In the genomic region with DNA sequence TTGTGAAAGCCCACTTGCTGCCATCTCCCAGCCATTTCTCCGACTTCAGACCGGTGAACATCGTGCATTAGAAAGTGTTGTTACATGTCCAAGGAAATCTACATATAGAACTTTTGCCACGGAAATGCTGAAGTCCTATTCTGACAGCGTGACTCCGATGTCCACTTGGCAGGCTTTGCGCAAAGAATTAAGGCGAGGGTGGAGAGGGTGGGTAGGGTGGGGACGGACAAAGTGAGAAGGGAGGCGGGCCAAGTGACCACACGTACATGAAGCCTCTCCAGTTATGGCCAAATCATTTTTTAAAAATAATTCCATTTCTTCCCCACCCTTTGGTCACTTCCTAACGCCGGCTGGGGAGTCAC, we compare ENCODE assay signal across 8 cellular contexts. TPM values are rescaled to one million over a fixed set of nuclear protein-coding genes. Genes with fewer than 3 reads are reported as not detected.
DNase-seq lines count a peak whose midpoint lies in the region; ATAC-seq and TF ChIP-seq lines count a peak whose summit lies in the region.

No MANE protein-coding gene starts in this region.

- no peaks in the 10 kb centered on the region for H3K36me3 ChIP-seq in BE2C
- peaks cover 0 to 5% (median 0%) of the 10 kb centered on the region in 3 experiments for H3K36me3 ChIP-seq in naive thymus-derived CD4-positive, alpha-beta T cell (ENCODE audit: control insufficient read depth in 2 of 3, insufficient read depth in 3 of 3, low read length in 3 of 3)

- intact Hi-C loops in naive thymus-derived CD4-positive, alpha-beta T cell (cut with micrococcal nuclease), result loop anchor here (1.0 to 10.0 kb wide), 8 partner anchors 48 to 881 kb away; a partner anchor contains a TSS

- no peaks in the 10 kb centered on the region for H3K9me3 ChIP-seq in BE2C
- no peaks in the 10 kb centered on the region for H3K9me3 ChIP-seq in naive thymus-derived CD4-positive, alpha-beta T cell (ENCODE audit: control insufficient read depth in 2 of 3, low read length in 3 of 3)

- no peak for TF ChIP-seq EP300 in Ishikawa (IDR thresholded peaks at IDR 0.05; ENCODE audit: borderline replicate concordance)

- ATAC-seq in naive thymus-derived CD4-positive, alpha-beta T cell, result no peak
- ATAC-seq in HG02798 (IDR thresholded peaks at IDR 0.05; ENCODE audit: poor library complexity, unreplicated experiment) (no peak), GM19452 (IDR thresholded peaks at IDR 0.05; ENCODE audit: unreplicated experiment) (no peak), GM21390 (IDR thresholded peaks at IDR 0.05; ENCODE audit: unreplicated experiment) (no peak)

- H3K27me3 ChIP-seq in BE2C, result peaks cover 45% of the 10 kb centered on the region
- H3K27me3 ChIP-seq in naive thymus-derived CD4-positive, alpha-beta T cell (ENCODE audit: control insufficient read depth in 2 of 2, insufficient read depth in 2 of 2, low read length in 2 of 2), result no peaks in the 10 kb centered on the region

- H3K4me1 Mint-ChIP-seq in naive thymus-derived CD4-positive, alpha-beta T cell, result peaks cover 18 to 34% (median 24%) of the 10 kb centered on the region in 7 donors

- no peaks in the 10 kb centered on the region for H3K4me1 ChIP-seq in BE2C
- H3K4me1 ChIP-seq in naive thymus-derived CD4-positive, alpha-beta T cell (ENCODE audit: control insufficient read depth in 2 of 2, insufficient read depth in 2 of 2, low read length in 2 of 2), result peaks cover 5 to 14% of the 10 kb centered on the region in 2 donors

- H3K4me3 Mint-ChIP-seq in naive thymus-derived CD4-positive, alpha-beta T cell, result peak overlapping the region; percentile 60 to 89 (median 85)

- H3K27ac Mint-ChIP-seq in naive thymus-derived CD4-positive, alpha-beta T cell, result peak overlapping the region in 8 of 9 donors; percentile 10 to 62 (median 32)

- H3K27me3 Mint-ChIP-seq in naive thymus-derived CD4-positive, alpha-beta T cell, result peaks cover 0 to 35% (median 9%) of the 10 kb centered on the region in 5 donors

- TF ChIP-seq CTCF in BE2C (IDR thresholded peaks at IDR 0.05; ENCODE audit: low read depth, low read length) (no peak), choroid plexus epithelial cell (conservative IDR thresholded peaks at IDR 0.05; ENCODE audit: low read depth, low read length) (no peak)

- CTCF ChIA-PET in naive thymus-derived CD4-positive, alpha-beta T cell (lab: Charles Lee), result interaction anchor here (1.0 to 4.7 kb wide), 6 partner anchors 49 to 197 kb away, joined by 3 to 42 read pairs (median 6); a partner anchor contains a TSS

- TF ChIP-seq RAD21 in Ishikawa (IDR thresholded peaks at IDR 0.05; ENCODE audit: low read depth), result no peak

- POLR2A ChIA-PET in naive thymus-derived CD4-positive, alpha-beta T cell (lab: Charles Lee), result interaction anchor here (0.9 to 2.8 kb wide), 8 partner anchors 119 to 641 kb away, joined by 3 to 16 read pairs (median 4); a partner anchor contains a TSS

- no peaks in the 10 kb centered on the region for H3K9me3 Mint-ChIP-seq in naive thymus-derived CD4-positive, alpha-beta T cell

- H3K36me3 Mint-ChIP-seq in naive thymus-derived CD4-positive, alpha-beta T cell, result no peaks in the 10 kb centered on the region

- H3K4me3 ChIP-seq in BE2C (ENCODE audit: low read depth, low read length), result peak overlapping the region; percentile 84
- H3K4me3 ChIP-seq in choroid plexus epithelial cell (ENCODE audit: low read depth, low read length), result peak overlapping the region; percentile 92
- H3K4me3 ChIP-seq in naive thymus-derived CD4-positive, alpha-beta T cell (ENCODE audit: low read length), result peak overlapping the region; percentile 58

- peak overlapping the region; percentile 70 for H3K27ac ChIP-seq in naive thymus-derived CD4-positive, alpha-beta T cell (ENCODE audit: low read depth, low read length)
- H3K27ac ChIP-seq in substantia nigra (ENCODE audit: low read depth, low read length, poor library complexity, severe bottlenecking), result no peak overlapping the region

- DNase-seq in BE2C (no peak), choroid plexus epithelial cell (ENCODE audit: low read depth) (no peak), substantia nigra (lab: John Stamatoyannopoulos, UW) (no peak)
- DNase-seq in naive thymus-derived CD4-positive, alpha-beta T cell, result peak in 1 of 9 donors; percentile 4

TF ChIP-seq in Ishikawa, 13 proteins besides CTCF, POLR2A, EP300 and RAD21:
- TF ChIP-seq ZBTB7A (IDR thresholded peaks at IDR 0.05; ENCODE audit: low read depth) (peak; percentile 17; the same call in 1 of the 2 replicates), YY1 (IDR thresholded peaks at IDR 0.05; ENCODE audit: low read depth) (no peak)
- TF ChIP-seq, protein P1, sequence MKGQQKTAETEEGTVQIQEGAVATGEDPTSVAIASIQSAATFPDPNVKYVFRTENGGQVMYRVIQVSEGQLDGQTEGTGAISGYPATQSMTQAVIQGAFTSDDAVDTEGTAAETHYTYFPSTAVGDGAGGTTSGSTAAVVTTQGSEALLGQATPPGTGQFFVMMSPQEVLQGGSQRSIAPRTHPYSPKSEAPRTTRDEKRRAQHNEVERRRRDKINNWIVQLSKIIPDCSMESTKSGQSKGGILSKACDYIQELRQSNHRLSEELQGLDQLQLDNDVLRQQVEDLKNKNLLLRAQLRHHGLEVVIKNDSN (IDR thresholded peaks at IDR 0.05), result no peak
- TF ChIP-seq, protein P2, sequence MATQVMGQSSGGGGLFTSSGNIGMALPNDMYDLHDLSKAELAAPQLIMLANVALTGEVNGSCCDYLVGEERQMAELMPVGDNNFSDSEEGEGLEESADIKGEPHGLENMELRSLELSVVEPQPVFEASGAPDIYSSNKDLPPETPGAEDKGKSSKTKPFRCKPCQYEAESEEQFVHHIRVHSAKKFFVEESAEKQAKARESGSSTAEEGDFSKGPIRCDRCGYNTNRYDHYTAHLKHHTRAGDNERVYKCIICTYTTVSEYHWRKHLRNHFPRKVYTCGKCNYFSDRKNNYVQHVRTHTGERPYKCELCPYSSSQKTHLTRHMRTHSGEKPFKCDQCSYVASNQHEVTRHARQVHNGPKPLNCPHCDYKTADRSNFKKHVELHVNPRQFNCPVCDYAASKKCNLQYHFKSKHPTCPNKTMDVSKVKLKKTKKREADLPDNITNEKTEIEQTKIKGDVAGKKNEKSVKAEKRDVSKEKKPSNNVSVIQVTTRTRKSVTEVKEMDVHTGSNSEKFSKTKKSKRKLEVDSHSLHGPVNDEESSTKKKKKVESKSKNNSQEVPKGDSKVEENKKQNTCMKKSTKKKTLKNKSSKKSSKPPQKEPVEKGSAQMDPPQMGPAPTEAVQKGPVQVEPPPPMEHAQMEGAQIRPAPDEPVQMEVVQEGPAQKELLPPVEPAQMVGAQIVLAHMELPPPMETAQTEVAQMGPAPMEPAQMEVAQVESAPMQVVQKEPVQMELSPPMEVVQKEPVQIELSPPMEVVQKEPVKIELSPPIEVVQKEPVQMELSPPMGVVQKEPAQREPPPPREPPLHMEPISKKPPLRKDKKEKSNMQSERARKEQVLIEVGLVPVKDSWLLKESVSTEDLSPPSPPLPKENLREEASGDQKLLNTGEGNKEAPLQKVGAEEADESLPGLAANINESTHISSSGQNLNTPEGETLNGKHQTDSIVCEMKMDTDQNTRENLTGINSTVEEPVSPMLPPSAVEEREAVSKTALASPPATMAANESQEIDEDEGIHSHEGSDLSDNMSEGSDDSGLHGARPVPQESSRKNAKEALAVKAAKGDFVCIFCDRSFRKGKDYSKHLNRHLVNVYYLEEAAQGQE (IDR thresholded peaks at IDR 0.05; ENCODE audit: low read depth), result no peak

RNA-seq across cellular contexts. Expression of a gene that starts 0.5 kb away (rescaled TPM):
- polyA plus RNA-seq in BE2C (2012; ENCODE audit: insufficient read depth, insufficient read length, low read depth), result 3.1 TPM
- total RNA-seq in naive thymus-derived CD4-positive, alpha-beta T cell, result 10 to 100 TPM in 1 of 5 experiments, 1 to 10 TPM in 4; 4.7 to 10.5 (median 7.4) TPM
- polyA plus RNA-seq in naive thymus-derived CD4-positive, alpha-beta T cell, result 10 to 100 TPM in 1 of 2 donors, 1 to 10 TPM in 1; 9.6 to 12.3 TPM
